Comparison of ENCODE assay signal across 29 cellular contexts in genomic region chr22:39983346-39983745, GRCh38. TPM values are rescaled to one million over a fixed set of nuclear protein-coding genes. Genes with fewer than 3 reads are reported as not detected.
"Had no signal": no experiment of that assay in that cellular context is flagged by ENCODE, and none has a peak within 500 bp of the region (broad histone marks: within the 10 kb centered on the region; RNA-seq: fewer than 3 reads in every experiment).

No MANE protein-coding gene starts in this region.

- ATAC-seq: activated CD4-positive, alpha-beta T cell treated with anti-CD3 and anti-CD28 coated beads for 36 hours; activated naive CD8-positive, alpha-beta T cell treated with anti-CD3 and anti-CD28 coated beads, Interleukin-2, amount 50 U/mL, for 24 hours; mucosa of descending colon; psoas muscle; SK-N-SH treated with all-trans-retinoic acid at 6 μM for 48 hours; stimulated activated effector memory CD8-positive, alpha-beta T cell treated with anti-CD3 and anti-CD28 coated beads, Interleukin-12 subunit alpha, Interleukin-12 subunit beta, amount 100 ng/mL, for 72 hours had no signal

- H3K27ac ChIP-seq: parathyroid adenoma, psoas muscle, sigmoid colon, tibial nerve had no signal

- H3K36me3 Mint-ChIP-seq: stimulated activated effector memory CD8-positive, alpha-beta T cell treated with anti-CD3 and anti-CD28 coated beads, Interleukin-12 subunit alpha, Interleukin-12 subunit beta, amount 100 ng/mL, for 72 hours had no signal

- H3K27ac Mint-ChIP-seq: activated CD4-positive, alpha-beta T cell treated with anti-CD3 and anti-CD28 coated beads for 36 hours; activated naive CD8-positive, alpha-beta T cell treated with anti-CD3 and anti-CD28 coated beads, Interleukin-2, amount 50 U/mL, for 24 hours; activated T-cell treated with anti-CD3 and anti-CD28 coated beads, Interleukin-2, amount 50 U/mL, for 24 hours; activated T-helper 2 cell treated with anti-CD3 and anti-CD28 coated beads, Interferon-gamma antibody, Interleukin-2, Interleukin-4, amounts not matched to agents 10 μg/mL and 5 μg/mL and 100 μg/mL, durations not matched to agents 14 hours and 24 hours and 36 hours; nephron progenitor cell had no signal

- H3K9me3 Mint-ChIP-seq: activated naive CD8-positive, alpha-beta T cell treated with anti-CD3 and anti-CD28 coated beads, Interleukin-2, amount 50 U/mL, for 24 hours; activated T-cell treated with anti-CD3 and anti-CD28 coated beads, Interleukin-2, amount 50 U/mL, for 24 hours; activated T-helper 2 cell treated with anti-CD3 and anti-CD28 coated beads, Interferon-gamma antibody, Interleukin-2, Interleukin-4, amounts not matched to agents 10 μg/mL and 5 μg/mL and 100 μg/mL, durations not matched to agents 14 hours and 24 hours and 36 hours; nephron progenitor cell; stimulated activated effector memory CD8-positive, alpha-beta T cell treated with anti-CD3 and anti-CD28 coated beads, Interleukin-12 subunit alpha, Interleukin-12 subunit beta, amount 100 ng/mL, for 72 hours had no signal

- H3K27me3 Mint-ChIP-seq: activated CD4-positive, alpha-beta T cell treated with anti-CD3 and anti-CD28 coated beads for 36 hours; activated naive CD8-positive, alpha-beta T cell treated with anti-CD3 and anti-CD28 coated beads, Interleukin-2, amount 50 U/mL, for 24 hours; activated T-cell treated with anti-CD3 and anti-CD28 coated beads, Interleukin-2, amount 50 U/mL, for 24 hours had no signal

- DNase-seq: activated CD4-positive, alpha-beta T cell treated with anti-CD3 and anti-CD28 coated beads for 36 hours; activated CD4-positive, alpha-beta T cell treated with anti-CD3 and anti-CD28 coated beads, Interleukin-2, amount 50 U/mL, for 4 hours; activated CD4-positive, CD25-positive, alpha-beta regulatory T cell; activated CD8-positive, alpha-beta memory T cell treated with anti-CD3 and anti-CD28 coated beads, Interleukin-2, amount 50 U/mL, for 4 hours; activated naive CD8-positive, alpha-beta T cell treated with anti-CD3 and anti-CD28 coated beads, Interleukin-2, amount 50 U/mL, for 24 hours; activated T-cell treated with anti-CD3 and anti-CD28 coated beads, Interleukin-2, amount 50 U/mL, for 24 hours; amygdala; caudate nucleus; head of caudate nucleus; hippocampal formation; left cardiac atrium; left ventricle myocardium superior; mucosa of descending colon; nephron progenitor cell; nucleus accumbens; psoas muscle; sigmoid colon; small intestine; stimulated activated CD4-positive, alpha-beta T cell treated with anti-CD3 and anti-CD28 coated beads, Interleukin-4, amount 100 ng/mL, for 24 hours had no signal

- H3K4me3 Mint-ChIP-seq: activated CD4-positive, alpha-beta T cell treated with anti-CD3 and anti-CD28 coated beads for 36 hours; activated naive CD8-positive, alpha-beta T cell treated with anti-CD3 and anti-CD28 coated beads, Interleukin-2, amount 50 U/mL, for 24 hours; activated T-cell treated with anti-CD3 and anti-CD28 coated beads, Interleukin-2, amount 50 U/mL, for 24 hours; nephron progenitor cell; stimulated activated effector memory CD8-positive, alpha-beta T cell treated with anti-CD3 and anti-CD28 coated beads, Interleukin-12 subunit alpha, Interleukin-12 subunit beta, amount 100 ng/mL, for 72 hours had no signal

RNA-seq across cellular contexts. Expression of gene FAM83F, which starts 11.4 kb away (rescaled TPM):
- total RNA-seq: endothelial cell of umbilical vein, lung microvascular endothelial cell, myocyte had no signal
- polyA plus RNA-seq: endothelial cell of umbilical vein had no signal

RNA-seq across cellular contexts. Expression of gene TMA7B, which starts 23.1 kb away (rescaled TPM):
- total RNA-seq: endothelial cell of umbilical vein, left cardiac atrium, left ventricle myocardium superior, lung microvascular endothelial cell, mesenteric fat pad, myocyte, psoas muscle, sigmoid colon, tibial nerve had no signal
- polyA plus RNA-seq: endothelial cell of umbilical vein, keratinocyte, psoas muscle had no signal
